8 cellular contexts compared by ENCODE assay signal in genomic region chr12:1591543-1591942, GRCh38. TPM values are rescaled to one million over a fixed set of nuclear protein-coding genes. Genes with fewer than 3 reads are reported as not detected.
DNase-seq lines count a peak whose midpoint lies in the region; ATAC-seq and TF ChIP-seq lines count a peak whose summit lies in the region.

No MANE protein-coding gene starts in this region.

- peaks cover 48 to 66% (median 64%) of the 10 kb centered on the region in 3 donors for H3K4me1 Mint-ChIP-seq in naive B cell

- ATAC-seq in naive B cell (ENCODE audit: low read depth in 2 of 2) (no peak), GM21381 (IDR thresholded peaks at IDR 0.05; ENCODE audit: unreplicated experiment) (no peak)

- H3K27ac Mint-ChIP-seq in naive B cell: peak overlapping the region in 3 of 6 donors; percentile 22 to 83 (median 39)

- H3K36me3 Mint-ChIP-seq in naive B cell: no peaks in the 10 kb centered on the region

- no peaks in the 10 kb centered on the region for H3K9me3 ChIP-seq in BLaER1
- H3K9me3 ChIP-seq in Loucy (ENCODE audit: insufficient read depth, low read depth, low read length): no peaks in the 10 kb centered on the region

- DNase-seq in cardiac fibroblast (ENCODE audit: low read depth in 2 of 2) (no peak), naive B cell (no peak), GM20000 (ENCODE audit: low spot score) (no peak), NCI-H1930 (lab: John Stamatoyannopoulos, UW) (no peak)
- no peak for DNase-seq in stimulated activated CD4-positive, alpha-beta T cell treated with anti-CD3 and anti-CD28 coated beads, Interleukin-4, amount 100 ng/mL, for 4 hours

- peak overlapping the region; percentile 82 to 96 (median 91) for H3K4me3 Mint-ChIP-seq in naive B cell

- H3K4me1 ChIP-seq in BLaER1: peaks cover 67% of the 10 kb centered on the region
- peaks cover 68% of the 10 kb centered on the region for H3K4me1 ChIP-seq in Loucy (ENCODE audit: insufficient read depth, low read length, poor library complexity, severe bottlenecking)

- no peaks in the 10 kb centered on the region for H3F3A ChIP-seq in Loucy (ENCODE audit: low read depth)

- no peaks in the 10 kb centered on the region for H3K27me3 ChIP-seq in BLaER1
- no peaks in the 10 kb centered on the region for H3K27me3 ChIP-seq in Loucy (ENCODE audit: insufficient read depth, low read length, poor library complexity, severe bottlenecking)

- H3K27me3 Mint-ChIP-seq in naive B cell: no peaks in the 10 kb centered on the region

- no peaks in the 10 kb centered on the region for H3K9me2 ChIP-seq in Loucy (replicated peaks; ENCODE audit: low read depth, low read length)

- peaks cover 0 to 1% (median 0%) of the 10 kb centered on the region in 7 donors for H3K9me3 Mint-ChIP-seq in naive B cell

- H3K4me2 ChIP-seq in BLaER1: peak overlapping the region; percentile 98
- peak overlapping the region; percentile 99 for H3K4me2 ChIP-seq in Loucy (ENCODE audit: low read depth, low read length, poor library complexity, severe bottlenecking)

- no peak for TF ChIP-seq CTCF in Loucy (conservative IDR thresholded peaks at IDR 0.05; ENCODE audit: low read length)
- TF ChIP-seq CTCF in cardiac fibroblast (IDR thresholded peaks at IDR 0.05; ENCODE audit: low read depth, low read length): no peak
- TF ChIP-seq CTCF in GM20000 (IDR thresholded peaks at IDR 0.05; ENCODE audit: extremely low read depth, missing control alignments): no peak

- no peak overlapping the region for H2AFZ ChIP-seq in Loucy (ENCODE audit: low read length)

- H3K4me3 ChIP-seq in BLaER1 (peak overlapping the region; percentile 85), Loucy (ENCODE audit: low read length, poor library complexity, severe bottlenecking) (peak overlapping the region; percentile 82), cardiac fibroblast (replicated peaks in 1 of 2; ENCODE audit: low read depth in 2 of 2, low read length in 2 of 2) (peak overlapping the region; percentile 38 to 42)

- H3K9ac ChIP-seq in BLaER1 (peak overlapping the region; percentile 75), Loucy (ENCODE audit: low read depth, low read length, poor library complexity, severe bottlenecking) (peak overlapping the region; percentile 68)

- peak overlapping the region; percentile 23; the same call in 1 of the 2 replicates for H3K27ac ChIP-seq in BLaER1

- H3K36me3 ChIP-seq in BLaER1: no peaks in the 10 kb centered on the region
- H3K36me3 ChIP-seq in Loucy (ENCODE audit: insufficient read depth, low read length): peaks cover 1% of the 10 kb centered on the region; the same call in 1 of the 2 replicates

- H3K79me2 ChIP-seq in Loucy (ENCODE audit: insufficient read depth, low read length): peaks cover 60% of the 10 kb centered on the region

- H4K20me1 ChIP-seq in BLaER1 (peaks cover 70% of the 10 kb centered on the region), Loucy (ENCODE audit: insufficient read depth, low read length, poor library complexity, severe bottlenecking) (peaks cover 63% of the 10 kb centered on the region)

RNA-seq across cellular contexts. Expression of gene FBXL14, which starts 2.8 kb away (rescaled TPM):
- polyA plus RNA-seq in naive B cell (ENCODE audit: low read depth in 6 of 6): 10 to 100 TPM; 11.2 to 20.6 (median 14.6) TPM

RNA-seq across cellular contexts. Expression of gene WNT5B, which starts 37.5 kb away (rescaled TPM):
- polyA plus RNA-seq in naive B cell (ENCODE audit: low read depth in 6 of 6): not detected
